ENCODE assay signal across 19 cellular contexts in the genomic region with DNA sequence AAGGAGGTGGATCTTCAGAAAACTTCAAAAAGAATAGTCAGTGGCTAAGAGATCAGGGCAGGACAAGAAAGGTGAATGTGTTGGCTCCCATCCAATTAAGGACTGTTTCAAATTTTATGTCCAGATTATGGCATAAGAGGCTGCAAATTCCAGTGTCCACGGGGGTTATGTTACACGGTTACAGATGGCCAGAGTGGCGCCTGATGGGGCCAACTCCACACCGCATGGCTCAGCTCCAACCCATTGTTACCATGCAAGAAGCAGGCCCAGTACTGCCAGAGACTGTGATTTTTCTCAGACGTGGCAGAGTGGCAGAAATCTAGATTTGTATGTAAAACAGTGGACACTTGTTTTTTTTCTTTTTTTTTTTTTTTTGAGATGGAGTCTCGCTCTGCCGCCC.
DNase-seq lines count a peak whose midpoint lies in the region; ATAC-seq and TF ChIP-seq lines count a peak whose summit lies in the region.
"Had no signal": no experiment of that assay in that cellular context is flagged by ENCODE, and none has a peak within 500 bp of the region (broad histone marks: within the 10 kb centered on the region; RNA-seq: fewer than 3 reads in every experiment).

No MANE protein-coding gene starts in this region.

- peaks cover 15% of the 10 kb centered on the region for H3F3A ChIP-seq in neural progenitor cell (ENCODE audit: low read depth)

- H3K9me3 Mint-ChIP-seq in neural progenitor cell = peaks cover 36% of the 10 kb centered on the region

- no peak overlapping the region for H3K9ac ChIP-seq in neural progenitor cell

- H4K20me1 ChIP-seq in neural progenitor cell (ENCODE audit: low read depth) = no peaks in the 10 kb centered on the region

- H3K36me3 ChIP-seq in neural progenitor cell = no peaks in the 10 kb centered on the region
- H3K36me3 ChIP-seq: HAP-1 had no signal

- DNase-seq in NCI-H146 (lab: John Stamatoyannopoulos, UW) (peak; percentile 9), NCI-H146 treated with DMSO at 0.1 percent for 48 hours (lab: John Stamatoyannopoulos, UW; ENCODE audit: unreplicated experiment) (no peak), cerebellum (ENCODE audit: low spot score) (peak; percentile 8), neural progenitor cell (ENCODE audit: low spot score) (no peak), sciatic nerve (ENCODE audit: low spot score) (no peak)
- no peak for DNase-seq in stimulated activated naive CD8-positive, alpha-beta T cell treated with anti-CD3 and anti-CD28 coated beads, Interleukin-15, Interleukin-2, amounts not matched to agents 100 U/mL and 50 U/mL, for 24 hours
- DNase-seq: 8988T; CD4-positive, alpha-beta T cell; NCI-H1105 treated with DMSO at 0.1 percent for 48 hours; NCI-H187; NCI-H2107; NCI-H345; NCI-H774; PC-3; SIG-M5 had no signal

- H3K4me3 Mint-ChIP-seq in neural progenitor cell = no peak overlapping the region
- H3K4me3 Mint-ChIP-seq: CD4-positive, alpha-beta T cell had no signal

- peaks cover 5% of the 10 kb centered on the region for H3K27me3 Mint-ChIP-seq in neural progenitor cell (ENCODE audit: insufficient read depth, low read depth)
- H3K27me3 Mint-ChIP-seq: CD4-positive, alpha-beta T cell had no signal

- TF ChIP-seq RAD21 in Ishikawa (IDR thresholded peaks at IDR 0.05; ENCODE audit: low read depth) = peak; percentile 34

- no peak overlapping the region for H3K4me3 ChIP-seq in neural progenitor cell
- H3K4me3 ChIP-seq: HAP-1 had no signal

- no peaks in the 10 kb centered on the region for H3K79me2 ChIP-seq in neural progenitor cell (ENCODE audit: low read depth)

- peaks cover 29% of the 10 kb centered on the region for H3K36me3 Mint-ChIP-seq in neural progenitor cell

- peaks cover 9% of the 10 kb centered on the region for H3K4me1 Mint-ChIP-seq in neural progenitor cell

- no peak for TF ChIP-seq CTCF in neural progenitor cell (IDR thresholded peaks at IDR 0.05)

- intact Hi-C loops in sciatic nerve (cut with DNase I) = no loop called here

- no peak overlapping the region for H2AFZ ChIP-seq in neural progenitor cell (replicated peaks)

- no peak for ATAC-seq in stimulated activated naive CD8-positive, alpha-beta T cell treated with anti-CD3 and anti-CD28 coated beads, Interleukin-15, Interleukin-2, amounts not matched to agents 100 U/mL and 50 U/mL, for 24 hours
- ATAC-seq in GM21515 (IDR thresholded peaks at IDR 0.05; ENCODE audit: unreplicated experiment) (no peak), sciatic nerve (no peak)
- ATAC-seq: PC-3 had no signal

- H3K27ac ChIP-seq in neural progenitor cell = peak overlapping the region; percentile 68
- H3K27ac ChIP-seq: RWPE1 had no signal

- TF ChIP-seq EP300 in Ishikawa (IDR thresholded peaks at IDR 0.05; ENCODE audit: borderline replicate concordance) = peak; percentile 100

- H3K4me1 ChIP-seq in neural progenitor cell = peaks cover 14% of the 10 kb centered on the region

- no peaks in the 10 kb centered on the region for H3K9me3 ChIP-seq in neural progenitor cell (ENCODE audit: low read depth)
- H3K9me3 ChIP-seq: HAP-1 had no signal

- peak overlapping the region; percentile 5 for H3K27ac Mint-ChIP-seq in neural progenitor cell
- H3K27ac Mint-ChIP-seq: CD4-positive, alpha-beta T cell had no signal

- H3K4me2 ChIP-seq in neural progenitor cell = peak overlapping the region; percentile 47

- H3K27me3 ChIP-seq in neural progenitor cell = no peaks in the 10 kb centered on the region

TF ChIP-seq in Ishikawa, 13 proteins besides CTCF, POLR2A, EP300 and RAD21:
- TF ChIP-seq TAF1 (IDR thresholded peaks at IDR 0.05; ENCODE audit: low read depth) = no peak
- peak; percentile 100 for TF ChIP-seq NFIC (IDR thresholded peaks at IDR 0.05)
- TF ChIP-seq, protein P1, sequence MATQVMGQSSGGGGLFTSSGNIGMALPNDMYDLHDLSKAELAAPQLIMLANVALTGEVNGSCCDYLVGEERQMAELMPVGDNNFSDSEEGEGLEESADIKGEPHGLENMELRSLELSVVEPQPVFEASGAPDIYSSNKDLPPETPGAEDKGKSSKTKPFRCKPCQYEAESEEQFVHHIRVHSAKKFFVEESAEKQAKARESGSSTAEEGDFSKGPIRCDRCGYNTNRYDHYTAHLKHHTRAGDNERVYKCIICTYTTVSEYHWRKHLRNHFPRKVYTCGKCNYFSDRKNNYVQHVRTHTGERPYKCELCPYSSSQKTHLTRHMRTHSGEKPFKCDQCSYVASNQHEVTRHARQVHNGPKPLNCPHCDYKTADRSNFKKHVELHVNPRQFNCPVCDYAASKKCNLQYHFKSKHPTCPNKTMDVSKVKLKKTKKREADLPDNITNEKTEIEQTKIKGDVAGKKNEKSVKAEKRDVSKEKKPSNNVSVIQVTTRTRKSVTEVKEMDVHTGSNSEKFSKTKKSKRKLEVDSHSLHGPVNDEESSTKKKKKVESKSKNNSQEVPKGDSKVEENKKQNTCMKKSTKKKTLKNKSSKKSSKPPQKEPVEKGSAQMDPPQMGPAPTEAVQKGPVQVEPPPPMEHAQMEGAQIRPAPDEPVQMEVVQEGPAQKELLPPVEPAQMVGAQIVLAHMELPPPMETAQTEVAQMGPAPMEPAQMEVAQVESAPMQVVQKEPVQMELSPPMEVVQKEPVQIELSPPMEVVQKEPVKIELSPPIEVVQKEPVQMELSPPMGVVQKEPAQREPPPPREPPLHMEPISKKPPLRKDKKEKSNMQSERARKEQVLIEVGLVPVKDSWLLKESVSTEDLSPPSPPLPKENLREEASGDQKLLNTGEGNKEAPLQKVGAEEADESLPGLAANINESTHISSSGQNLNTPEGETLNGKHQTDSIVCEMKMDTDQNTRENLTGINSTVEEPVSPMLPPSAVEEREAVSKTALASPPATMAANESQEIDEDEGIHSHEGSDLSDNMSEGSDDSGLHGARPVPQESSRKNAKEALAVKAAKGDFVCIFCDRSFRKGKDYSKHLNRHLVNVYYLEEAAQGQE (IDR thresholded peaks at IDR 0.05; ENCODE audit: low read depth) = no peak
- peak; percentile 100 for TF ChIP-seq TCF12 (IDR thresholded peaks at IDR 0.05; ENCODE audit: low read depth)
- no peak for TF ChIP-seq EGR1 (IDR thresholded peaks at IDR 0.05)
- peak; percentile 99 for TF ChIP-seq TEAD4 (IDR thresholded peaks at IDR 0.05)
- TF ChIP-seq YY1 (IDR thresholded peaks at IDR 0.05; ENCODE audit: low read depth) = peak; percentile 43; the same call in 1 of the 2 replicates
- peak; percentile 90 for TF ChIP-seq CEBPB (IDR thresholded peaks at IDR 0.05)
- no peak for TF ChIP-seq CREB1 (IDR thresholded peaks at IDR 0.05; ENCODE audit: low read depth)
- TF ChIP-seq, protein P2, sequence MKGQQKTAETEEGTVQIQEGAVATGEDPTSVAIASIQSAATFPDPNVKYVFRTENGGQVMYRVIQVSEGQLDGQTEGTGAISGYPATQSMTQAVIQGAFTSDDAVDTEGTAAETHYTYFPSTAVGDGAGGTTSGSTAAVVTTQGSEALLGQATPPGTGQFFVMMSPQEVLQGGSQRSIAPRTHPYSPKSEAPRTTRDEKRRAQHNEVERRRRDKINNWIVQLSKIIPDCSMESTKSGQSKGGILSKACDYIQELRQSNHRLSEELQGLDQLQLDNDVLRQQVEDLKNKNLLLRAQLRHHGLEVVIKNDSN (IDR thresholded peaks at IDR 0.05) = peak; percentile 14; the same call in 1 of the 2 replicates
- TF ChIP-seq ZBTB7A (IDR thresholded peaks at IDR 0.05; ENCODE audit: low read depth) = no peak
- peak; percentile 99 for TF ChIP-seq FOXM1 (IDR thresholded peaks at IDR 0.05; ENCODE audit: borderline replicate concordance, low read depth)
- TF ChIP-seq, protein P3, sequence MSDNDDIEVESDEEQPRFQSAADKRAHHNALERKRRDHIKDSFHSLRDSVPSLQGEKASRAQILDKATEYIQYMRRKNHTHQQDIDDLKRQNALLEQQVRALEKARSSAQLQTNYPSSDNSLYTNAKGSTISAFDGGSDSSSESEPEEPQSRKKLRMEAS (IDR thresholded peaks at IDR 0.05) = peak; percentile 91

Comparison
In these comparisons a context has a peak if more than half of its experiments do, and no peak if none do; other contexts are left out.
1. DNase-seq: peak in NCI-H146 (single experiment) and cerebellum (single experiment); none in NCI-H146 treated with DMSO at 0.1 percent for 48 hours (single experiment), neural progenitor cell (single experiment), stimulated activated naive CD8-positive, alpha-beta T cell treated with anti-CD3 and anti-CD28 coated beads, Interleukin-15, Interleukin-2, amounts not matched to agents 100 U/mL and 50 U/mL, for 24 hours (single experiment) and sciatic nerve (single experiment).